ENCODE assay signal across 32 cellular contexts in genomic region chr11:66462010-66462409, GRCh38. TPM values are rescaled to one million over a fixed set of nuclear protein-coding genes. Genes with fewer than 3 reads are reported as not detected.
"Had no signal": no experiment of that assay in that cellular context is flagged by ENCODE, and none has a peak within 500 bp of the region (broad histone marks: within the 10 kb centered on the region; RNA-seq: fewer than 3 reads in every experiment).

No MANE protein-coding gene starts in this region.

- H3K4me3 Mint-ChIP-seq: naive thymus-derived CD8-positive, alpha-beta T cell; natural killer cell treated with Interleukin-12 subunit alpha and Interleukin-12 subunit beta and Interleukin-15 and Interleukin-18, amount 100 ng/mL, for 72 hours; nephron progenitor cell; neural progenitor cell; stimulated activated memory B cell treated with anti-CD40 and anti-IgM and Interleukin-4, amounts not matched to agents 10 μg/mL and 1 μg/mL and 100 μg/mL, for 72 hours; stimulated activated naive CD8-positive, alpha-beta T cell treated with anti-CD3 and anti-CD28 coated beads, Interleukin-15, amount 100 ng/mL, for 72 hours; type B pancreatic cell had no signal

- H3K9me3 ChIP-seq: psoas muscle, suprapubic skin, testis, tibial artery, transverse colon, upper lobe of right lung, uterus had no signal

- H3K27me3 Mint-ChIP-seq: naive B cell; naive thymus-derived CD8-positive, alpha-beta T cell; stimulated activated memory B cell treated with anti-CD40 and anti-IgM and Interleukin-4, amounts not matched to agents 10 μg/mL and 1 μg/mL and 100 μg/mL, for 72 hours; stimulated activated naive CD8-positive, alpha-beta T cell treated with anti-CD3 and anti-CD28 coated beads, Interleukin-15, amount 100 ng/mL, for 72 hours had no signal

- H3K27ac Mint-ChIP-seq: naive thymus-derived CD8-positive, alpha-beta T cell; natural killer cell treated with Interleukin-12 subunit alpha and Interleukin-12 subunit beta and Interleukin-15 and Interleukin-18, amount 100 ng/mL, for 72 hours; nephron progenitor cell; neural progenitor cell; progenitor cell of endocrine pancreas; stimulated activated memory B cell treated with anti-CD40 and anti-IgM and Interleukin-4, amounts not matched to agents 10 μg/mL and 1 μg/mL and 100 μg/mL, for 72 hours; stimulated activated naive CD8-positive, alpha-beta T cell treated with anti-CD3 and anti-CD28 coated beads, Interleukin-15, amount 100 ng/mL, for 72 hours; type B pancreatic cell had no signal

- ATAC-seq: naive thymus-derived CD8-positive, alpha-beta T cell; natural killer cell treated with Interleukin-12 subunit alpha and Interleukin-12 subunit beta and Interleukin-15 and Interleukin-18, amount 100 ng/mL, for 72 hours; psoas muscle; right cardiac atrium; sciatic nerve; stimulated activated memory B cell treated with anti-CD40 and anti-IgM and Interleukin-4, amounts not matched to agents 10 μg/mL and 1 μg/mL and 100 μg/mL, for 72 hours; stimulated activated naive CD8-positive, alpha-beta T cell treated with anti-CD3 and anti-CD28 coated beads, Interleukin-15, amount 100 ng/mL, for 72 hours; stimulated activated naive CD8-positive, alpha-beta T cell treated with anti-CD3 and anti-CD28 coated beads, Interleukin-15, Interleukin-2, amounts not matched to agents 100 U/mL and 50 U/mL, for 24 hours; upper lobe of right lung had no signal

- H3K4me1 ChIP-seq: neural progenitor cell, parathyroid adenoma, testis, upper lobe of right lung, uterus had no signal

- DNase-seq: naive B cell; naive thymus-derived CD8-positive, alpha-beta T cell; nephron progenitor cell; nucleus accumbens; psoas muscle; right cardiac atrium; spleen; stimulated activated CD4-positive, alpha-beta T cell treated with anti-CD3 and anti-CD28 coated beads, Interleukin-12 subunit alpha, Interleukin-12 subunit beta, amount 100 ng/mL, for 4 hours; stimulated activated CD4-positive, alpha-beta T cell treated with anti-CD3 and anti-CD28 coated beads, Interleukin-1b, Interleukin-23, amount 100 ng/mL, for 48 hours; stimulated activated CD4-positive, alpha-beta T cell treated with anti-CD3 and anti-CD28 coated beads, Interleukin-4, amount 100 ng/mL, for 1 hour; stimulated activated CD4-positive, alpha-beta T cell treated with anti-CD3 and anti-CD28 coated beads, Interleukin-4, amount 100 ng/mL, for 4 hours; stimulated activated CD8-positive, alpha-beta memory T cell treated with anti-CD3 and anti-CD28 coated beads, Interleukin-4, amount 100 ng/mL, for 48 hours; stimulated activated naive CD4-positive, alpha-beta T cell; stimulated activated naive CD8-positive, alpha-beta T cell treated with anti-CD3 and anti-CD28 coated beads, Interleukin-15, amount 100 ng/mL, for 72 hours; stimulated activated naive CD8-positive, alpha-beta T cell treated with anti-CD3 and anti-CD28 coated beads, Interleukin-15, Interleukin-2, amounts not matched to agents 100 U/mL and 50 U/mL, for 24 hours; substantia nigra; testis; tibial artery; transverse colon; upper lobe of right lung; uterus had no signal

- H3K4me3 ChIP-seq: neural progenitor cell, psoas muscle, skin epidermis, smooth muscle cell, spleen, suprapubic skin, testis, tibial artery, transverse colon, upper lobe of right lung, uterus had no signal

- H3K4me2 ChIP-seq: neural progenitor cell, smooth muscle cell had no signal

- H3K79me2 ChIP-seq: parathyroid adenoma had no signal

- H3K36me3 ChIP-seq: neural progenitor cell, spleen, suprapubic skin, tibial artery, transverse colon, upper lobe of right lung, uterus had no signal

- H3K9me3 Mint-ChIP-seq: natural killer cell treated with Interleukin-12 subunit alpha and Interleukin-12 subunit beta and Interleukin-15 and Interleukin-18, amount 100 ng/mL, for 72 hours; stimulated activated memory B cell treated with anti-CD40 and anti-IgM and Interleukin-4, amounts not matched to agents 10 μg/mL and 1 μg/mL and 100 μg/mL, for 72 hours; stimulated activated naive CD8-positive, alpha-beta T cell treated with anti-CD3 and anti-CD28 coated beads, Interleukin-15, amount 100 ng/mL, for 72 hours; type B pancreatic cell had no signal

- H2AFZ ChIP-seq: neural progenitor cell, parathyroid adenoma had no signal

- H3K9ac ChIP-seq: neural progenitor cell, parathyroid adenoma had no signal

- H3K27me3 ChIP-seq: spleen, suprapubic skin, testis, tibial artery, transverse colon, upper lobe of right lung, uterus had no signal

- H3K27ac ChIP-seq: neural progenitor cell, parathyroid adenoma, psoas muscle, skin epidermis, spleen, suprapubic skin, testis, tibial artery, transverse colon, upper lobe of right lung, uterus had no signal

- H3K36me3 Mint-ChIP-seq: naive B cell; naive thymus-derived CD8-positive, alpha-beta T cell; natural killer cell treated with Interleukin-12 subunit alpha and Interleukin-12 subunit beta and Interleukin-15 and Interleukin-18, amount 100 ng/mL, for 72 hours; neural progenitor cell; stimulated activated memory B cell treated with anti-CD40 and anti-IgM and Interleukin-4, amounts not matched to agents 10 μg/mL and 1 μg/mL and 100 μg/mL, for 72 hours; type B pancreatic cell had no signal

RNA-seq across cellular contexts. Expression of gene NPAS4, which starts 41.2 kb away (rescaled TPM):
- total RNA-seq: naive thymus-derived CD8-positive, alpha-beta T cell; natural killer cell treated with Interleukin-12 subunit alpha and Interleukin-12 subunit beta and Interleukin-15 and Interleukin-18, amount 100 ng/mL, for 72 hours; progenitor cell of endocrine pancreas; psoas muscle; renal cortical epithelial cell; sciatic nerve; suprapubic skin; upper lobe of right lung had no signal
- polyA plus RNA-seq: naive thymus-derived CD8-positive, alpha-beta T cell had no signal
